Comparison of ENCODE assay signal across 17 cellular contexts in the genomic region with DNA sequence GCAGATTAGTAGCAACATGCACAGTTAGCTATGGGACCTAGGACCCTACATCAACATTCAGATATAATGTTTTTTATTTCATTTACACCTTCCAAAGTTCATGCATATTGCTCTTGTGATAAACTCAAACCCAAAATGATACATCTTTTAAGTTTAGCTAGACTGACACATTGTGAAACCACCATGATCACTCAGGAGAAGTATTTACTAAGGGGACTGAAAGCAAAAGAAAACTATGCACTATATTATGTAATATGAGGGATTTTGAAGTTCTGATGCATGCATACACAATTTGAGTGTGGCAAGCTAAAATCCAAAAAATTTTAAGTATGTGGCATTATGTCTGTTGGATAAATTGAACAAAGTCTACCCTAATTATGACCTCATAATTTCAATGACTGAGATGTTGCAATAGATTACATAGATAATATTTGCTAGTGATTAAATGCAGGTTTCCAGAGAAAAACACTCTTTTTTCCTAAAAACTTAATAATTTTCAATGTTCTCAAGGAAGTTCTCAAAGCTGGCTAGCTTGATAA.
"Had no signal": no experiment of that assay in that cellular context is flagged by ENCODE, and none has a peak within 500 bp of the region (broad histone marks: within the 10 kb centered on the region; RNA-seq: fewer than 3 reads in every experiment).

No MANE protein-coding gene starts in this region.

- H3K27ac ChIP-seq: cardiac muscle cell, foreskin keratinocyte, sigmoid colon, thoracic aorta, upper lobe of right lung had no signal

- H3K9me3 ChIP-seq: sigmoid colon, thoracic aorta, upper lobe of right lung had no signal

- ATAC-seq: activated CD4-positive, alpha-beta T cell treated with anti-CD3 and anti-CD28 coated beads for 36 hours; activated CD8-positive, alpha-beta memory T cell treated with anti-CD3 and anti-CD28 coated beads, Interleukin-2, amount 10 ng/mL, durations not matched to agents 7 days and 5 days; activated naive CD8-positive, alpha-beta T cell treated with anti-CD3 and anti-CD28 coated beads, Interleukin-2, amount 50 U/mL, for 24 hours; foreskin keratinocyte; left colon; stimulated activated effector memory CD8-positive, alpha-beta T cell treated with anti-CD3 and anti-CD28 coated beads, Interleukin-12 subunit alpha, Interleukin-12 subunit beta, amount 100 ng/mL, for 72 hours; upper lobe of right lung had no signal

- H3K4me3 ChIP-seq: cardiac muscle cell, lung, sigmoid colon, thoracic aorta, upper lobe of right lung had no signal

- H3K36me3 ChIP-seq: cardiac muscle cell, sigmoid colon, thoracic aorta, upper lobe of right lung had no signal

- DNase-seq: activated CD4-positive, alpha-beta memory T cell treated with anti-CD3 and anti-CD28 coated beads for 36 hours; activated CD4-positive, alpha-beta T cell treated with anti-CD3 and anti-CD28 coated beads for 36 hours; activated CD8-positive, alpha-beta memory T cell treated with anti-CD3 and anti-CD28 coated beads, Interleukin-2, amount 10 ng/mL, durations not matched to agents 7 days and 5 days; activated naive CD4-positive, alpha-beta T cell treated with anti-CD3 and anti-CD28 coated beads for 36 hours; activated naive CD8-positive, alpha-beta T cell treated with anti-CD3 and anti-CD28 coated beads, Interleukin-2, amount 50 U/mL, for 24 hours; activated T-cell treated with anti-CD3 and anti-CD28 coated beads, Interleukin-2, amount 50 U/mL, for 1 hour; head of caudate nucleus; left colon; sigmoid colon; stimulated activated CD4-positive, alpha-beta T cell treated with anti-CD3 and anti-CD28 coated beads, Interleukin-2, amount 100 ng/mL, for 24 hours; T-helper 2 cell; upper lobe of right lung had no signal

- H3K4me1 ChIP-seq: foreskin keratinocyte, sigmoid colon, upper lobe of right lung had no signal

- H3K27me3 ChIP-seq: cardiac muscle cell, foreskin keratinocyte, sigmoid colon, upper lobe of right lung had no signal
